In genomic region chr20:24811020-24811419, GRCh38 we compare ENCODE assay signal across 34 cellular contexts.
"Had no signal": no experiment of that assay in that cellular context is flagged by ENCODE, and none has a peak within 500 bp of the region (broad histone marks: within the 10 kb centered on the region; RNA-seq: fewer than 3 reads in every experiment).

No MANE protein-coding gene starts in this region.

- H3K27me3 ChIP-seq: adrenal gland, body of pancreas, brain microvascular endothelial cell had no signal

- H3K27ac ChIP-seq: adrenal gland, body of pancreas, brain microvascular endothelial cell, breast epithelium, WERI-Rb-1 had no signal

- ATAC-seq: activated CD4-positive, alpha-beta T cell treated with anti-CD3 and anti-CD28 coated beads for 36 hours; activated CD4-positive, CD25-positive, alpha-beta regulatory T cell treated with anti-CD3 and anti-CD28 coated beads, Interleukin-2, amount 50 U/mL, for 24 hours; activated CD8-positive, alpha-beta memory T cell treated with anti-CD3 and anti-CD28 coated beads, Interleukin-2, amount 10 ng/mL, durations not matched to agents 7 days and 5 days; activated CD8-positive, alpha-beta T cell treated with anti-CD3 and anti-CD28 coated beads, Interleukin-2, amount 10 ng/mL, durations not matched to agents 7 days and 5 days; activated naive CD4-positive, alpha-beta T cell treated with anti-CD3 and anti-CD28 coated beads, Interleukin-2, amount 50 U/mL, for 72 hours; body of pancreas; WTC11 had no signal

- H3K9me3 ChIP-seq: adrenal gland, body of pancreas, breast epithelium had no signal

- H3K4me1 ChIP-seq: adrenal gland, body of pancreas, breast epithelium had no signal

- FAIRE-seq: astrocyte, TTC549 had no signal

- H3K36me3 ChIP-seq: adrenal gland, brain microvascular endothelial cell, breast epithelium, WERI-Rb-1 had no signal

- DNase-seq: activated CD4-positive, alpha-beta memory T cell treated with anti-CD3 and anti-CD28 coated beads, Interleukin-2, amount 10 ng/mL, durations not matched to agents 7 days and 5 days; activated CD4-positive, alpha-beta T cell treated with anti-CD3 and anti-CD28 coated beads for 1 hour; activated CD4-positive, alpha-beta T cell treated with anti-CD3 and anti-CD28 coated beads for 36 hours; activated CD4-positive, alpha-beta T cell treated with anti-CD3 and anti-CD28 coated beads for 48 hours; activated CD4-positive, alpha-beta T cell treated with anti-CD3 and anti-CD28 coated beads, Interleukin-2, amount 10 ng/mL, durations not matched to agents 7 days and 5 days; activated CD4-positive, alpha-beta T cell treated with anti-CD3 and anti-CD28 coated beads, Interleukin-2, amount 50 U/mL, for 48 hours; activated CD4-positive, CD25-positive, alpha-beta regulatory T cell; activated CD8-positive, alpha-beta memory T cell treated with anti-CD3 and anti-CD28 coated beads for 24 hours; activated CD8-positive, alpha-beta memory T cell treated with anti-CD3 and anti-CD28 coated beads, Interleukin-2, amount 10 ng/mL, durations not matched to agents 7 days and 5 days; activated CD8-positive, alpha-beta memory T cell treated with anti-CD3 and anti-CD28 coated beads, Interleukin-2, amount 50 U/mL, for 48 hours; activated CD8-positive, alpha-beta T cell treated with anti-CD3 and anti-CD28 coated beads, Interleukin-2, amount 10 ng/mL, durations not matched to agents 7 days and 5 days; activated effector memory CD4-positive, alpha-beta T cell treated with anti-CD3 and anti-CD28 coated beads, Interleukin-2, amount 50 U/mL, for 16 hours; activated gamma-delta T cell treated with Interleukin-2 at 50 U/mL for 16 hours; activated naive CD4-positive, alpha-beta T cell; activated naive CD4-positive, alpha-beta T cell treated with anti-CD3 and anti-CD28 coated beads for 36 hours; activated naive CD4-positive, alpha-beta T cell treated with anti-CD3 and anti-CD28 coated beads, Interleukin-2, amount 50 U/mL, for 16 hours; activated naive CD8-positive, alpha-beta T cell treated with anti-CD3 and anti-CD28 coated beads for 36 hours; activated T-cell treated with anti-CD3 and anti-CD28 coated beads, Interleukin-2, amount 50 U/mL, for 24 hours; activated T-cell treated with anti-CD3 and anti-CD28 coated beads, Interleukin-2, amount 50 U/mL, for 48 hours; adrenal gland; amniotic stem cell; body of pancreas; brain microvascular endothelial cell; central memory CD4-positive, alpha-beta T cell; T-helper 1 cell; T-helper 2 cell; T-helper 9 cell; WERI-Rb-1 had no signal

- H3K4me3 ChIP-seq: adrenal gland, body of pancreas, breast epithelium had no signal
